Comparison of ENCODE assay signal across 15 cellular contexts in genomic region chr19:42096255-42096837, GRCh38. TPM values are rescaled to one million over a fixed set of nuclear protein-coding genes. Genes with fewer than 3 reads are reported as not detected.
DNase-seq lines count a peak whose midpoint lies in the region; ATAC-seq and TF ChIP-seq lines count a peak whose summit lies in the region.
"Had no signal": no experiment of that assay in that cellular context is flagged by ENCODE, and none has a peak within 500 bp of the region (broad histone marks: within the 10 kb centered on the region; RNA-seq: fewer than 3 reads in every experiment).

No MANE protein-coding gene starts in this region.

- no peak overlapping the region for H2AFZ ChIP-seq in Karpas-422 (ENCODE audit: low read length)
- H2AFZ ChIP-seq: GM23248 had no signal

- H3K4me1 ChIP-seq in iPS-15b (ENCODE audit: control insufficient read depth, insufficient read depth, low read length) (peaks cover 3% of the 10 kb centered on the region), Karpas-422 (ENCODE audit: low read length) (peaks cover 28% of the 10 kb centered on the region)

- no peaks in the 10 kb centered on the region for H3K9me3 Mint-ChIP-seq in WTC11

- no peaks in the 10 kb centered on the region for H3K9me3 ChIP-seq in iPS-15b (ENCODE audit: control insufficient read depth, insufficient read depth, low read length)
- H3K9me3 ChIP-seq in Karpas-422 (ENCODE audit: low read length): no peaks in the 10 kb centered on the region

- peaks cover 15% of the 10 kb centered on the region for H3K4me1 Mint-ChIP-seq in WTC11

- CTCF ChIA-PET in WTC11 (lab: Charles Lee): interaction anchor here (0.7 to 1.9 kb wide), 18 partner anchors 11 to 334 kb away, joined by 3 to 13 read pairs (median 4); partner anchors contain the start of gene RABAC1

- POLR2A ChIA-PET in WTC11 (lab: Charles Lee): interaction anchor here (0.9 kb wide), 1 partner anchor 20 kb away, joined by 4 read pairs; the partner anchor contains the start of gene ZNF574

- H3K36me3 ChIP-seq in H7 (replicated peaks; ENCODE audit: control insufficient read depth, insufficient read depth, low read length) (no peaks in the 10 kb centered on the region), iPS-15b (ENCODE audit: control insufficient read depth, insufficient read depth, low read length) (no peaks in the 10 kb centered on the region), Karpas-422 (ENCODE audit: insufficient read depth, low read length) (peaks cover 63% of the 10 kb centered on the region)

- peaks cover 20% of the 10 kb centered on the region for H3K27me3 Mint-ChIP-seq in WTC11 (ENCODE audit: low read depth)

- H3K27ac ChIP-seq in Karpas-422 (ENCODE audit: low read length): no peak overlapping the region
- H3K27ac ChIP-seq: GM23248 had no signal

- H3K4me3 Mint-ChIP-seq in WTC11: peak overlapping the region; percentile 65

- H3K79me2 ChIP-seq in Karpas-422 (ENCODE audit: low read length): no peaks in the 10 kb centered on the region

- no peak overlapping the region for H3K4me2 ChIP-seq in Karpas-422 (ENCODE audit: low read depth, low read length, poor library complexity, severe bottlenecking)

- H3K9me2 ChIP-seq in Karpas-422 (replicated peaks; ENCODE audit: insufficient read depth, low read length): no peaks in the 10 kb centered on the region

- ATAC-seq in WTC11: peak; percentile 9
- no peak for ATAC-seq in HG03354 (IDR thresholded peaks at IDR 0.05; ENCODE audit: poor library complexity, severe bottlenecking, unreplicated experiment)

- H3K4me3 ChIP-seq in H7 (ENCODE audit: insufficient read depth, low read depth, low read length) (peak overlapping the region; percentile 47), iPS-15b (ENCODE audit: low read depth, low read length) (peak overlapping the region; percentile 55), retinal pigment epithelial cell (ENCODE audit: low read length) (peak overlapping the region; percentile 14), Karpas-422 (ENCODE audit: low read length) (no peak overlapping the region)
- H3K4me3 ChIP-seq: GM23248 had no signal

- H3K27me3 ChIP-seq in H7 (ENCODE audit: control insufficient read depth, insufficient read depth, low read length): no peaks in the 10 kb centered on the region; the same call in 1 of the 2 replicates
- H3K27me3 ChIP-seq in iPS-15b (ENCODE audit: control insufficient read depth, insufficient read depth, low read length): no peaks in the 10 kb centered on the region
- no peaks in the 10 kb centered on the region for H3K27me3 ChIP-seq in Karpas-422 (ENCODE audit: low read length)

- H3K9ac ChIP-seq in iPS-15b (ENCODE audit: low read depth, low read length) (no peak overlapping the region), Karpas-422 (ENCODE audit: low read length) (no peak overlapping the region)
- H3K9ac ChIP-seq: GM23248 had no signal

- H4K20me1 ChIP-seq in Karpas-422 (ENCODE audit: insufficient read depth, low read depth, low read length): peaks cover 32% of the 10 kb centered on the region; the same call in 1 of the 2 replicates

- no peak overlapping the region for H3K27ac Mint-ChIP-seq in WTC11

- DNase-seq in H7 (peak; percentile 65), WTC11 (ENCODE audit: low spot score) (no peak), retinal pigment epithelial cell (ENCODE audit: low read depth) (no peak), Karpas-422 (no peak), OCI-M2 (lab: John Stamatoyannopoulos, UW; ENCODE audit: unreplicated experiment) (no peak)
- no peak for DNase-seq in activated CD4-positive, alpha-beta T cell treated with anti-CD3 and anti-CD28 coated beads, Interleukin-2, amount 50 U/mL, for 48 hours
- DNase-seq: AML-193, DMS79, GM23248, NCI-H1048, NCI-H2107, NCI-H226, NCI-H69 had no signal

- no peaks in the 10 kb centered on the region for H3K36me3 Mint-ChIP-seq in WTC11

- TF ChIP-seq CTCF in WTC11 (IDR thresholded peaks at IDR 0.05): no peak
- TF ChIP-seq CTCF in retinal pigment epithelial cell (conservative IDR thresholded peaks at IDR 0.05; ENCODE audit: low read depth, low read length): no peak

TF ChIP-seq in WTC11, 78 proteins besides CTCF, POLR2A, EP300 and RAD21:
- TF ChIP-seq NFE2L1 (CRISPR knock-in tag; IDR thresholded peaks at IDR 0.05) (no peak), MXD4 (CRISPR knock-in tag; IDR thresholded peaks at IDR 0.05; ENCODE audit: borderline replicate concordance) (no peak), NR2C2 (CRISPR knock-in tag; IDR thresholded peaks at IDR 0.05) (no peak), CDX4 (CRISPR knock-in tag; IDR thresholded peaks at IDR 0.05; ENCODE audit: borderline replicate concordance) (no peak), SP1 (CRISPR knock-in tag; conservative IDR thresholded peaks at IDR 0.05) (no peak), CREB1 (CRISPR knock-in tag; IDR thresholded peaks at IDR 0.05) (no peak), JUN (CRISPR knock-in tag; IDR thresholded peaks at IDR 0.05) (no peak), E2F1 (CRISPR knock-in tag; IDR thresholded peaks at IDR 0.05) (no peak), ZNF532 (CRISPR knock-in tag; IDR thresholded peaks at IDR 0.05; ENCODE audit: borderline replicate concordance) (no peak), ZNF138 (CRISPR knock-in tag; conservative IDR thresholded peaks at IDR 0.05) (no peak)

RNA-seq across cellular contexts. Expression of gene ZNF574, which starts 20.4 kb away (rescaled TPM):
- 44.0 and 45.4 TPM in 2 replicates for total RNA-seq in H7 (2014; rRNA removed; shearing (Covaris generic))
- total RNA-seq in WTC11 (2021): 30.6 to 34.0 TPM (median 33.4 TPM) in 3 replicates
- total RNA-seq in Karpas-422 (2014; rRNA removed; shearing (Covaris generic); ENCODE audit: low replicate concordance): 15.1 and 23.5 TPM in 2 replicates

RNA-seq across cellular contexts. Expression of gene GRIK5, which starts 26.3 kb away (rescaled TPM):
- 15.7 and 16.4 TPM in 2 replicates for total RNA-seq in H7 (2014; rRNA removed; shearing (Covaris generic))
- 52.3 to 71.3 TPM (median 66.3 TPM) in 3 replicates for total RNA-seq in WTC11 (2021)
- total RNA-seq in Karpas-422 (2014; rRNA removed; shearing (Covaris generic); ENCODE audit: low replicate concordance): 0.07 and 1.4 TPM in 2 replicates
- total RNA-seq: GM23248 had no signal

RNA-seq across cellular contexts. Expression of gene POU2F2, which starts 35.9 kb away (rescaled TPM):
- 0.90 and 2.4 TPM in 2 replicates for total RNA-seq in H7 (2014; rRNA removed; shearing (Covaris generic))
- 6.0 to 7.7 TPM (median 6.6 TPM) in 3 replicates for total RNA-seq in WTC11 (2021)
- 61.9 and 69.4 TPM in 2 replicates for total RNA-seq in Karpas-422 (2014; rRNA removed; shearing (Covaris generic); ENCODE audit: low replicate concordance)
